Comparison of ENCODE assay signal across 11 cellular contexts in genomic region chr19:16160943-16161560, GRCh38. TPM values are rescaled to one million over a fixed set of nuclear protein-coding genes. Genes with fewer than 3 reads are reported as not detected.
A peak's percentile ranks its signal among the peaks of the same experiment; 100 is the strongest.
DNase-seq lines count a peak whose midpoint lies in the region; ATAC-seq, FAIRE-seq and TF ChIP-seq lines count a peak whose summit lies in the region.
"Had no signal": no experiment of that assay in that cellular context is flagged by ENCODE, and none has a peak within 500 bp of the region (broad histone marks: within the 10 kb centered on the region; RNA-seq: fewer than 3 reads in every experiment).

No MANE protein-coding gene starts in this region.

- peak overlapping the region; percentile 56 for H3K9ac ChIP-seq in keratinocyte (ENCODE audit: control insufficient read depth, extremely low read depth, insufficient read depth, low read length)

- no peaks in the 10 kb centered on the region for H4K20me1 ChIP-seq in keratinocyte (ENCODE audit: control insufficient read depth, extremely low read depth, insufficient read depth, low read length)

- dilution Hi-C loops in keratinocyte (cut with MboI; ENCODE audit: extremely low pct_ligation_motif_present, low sequenced_read_pairs): no loop called here

- H3K9me3 ChIP-seq in keratinocyte (ENCODE audit: control insufficient read depth, low read depth, low read length): no peaks in the 10 kb centered on the region
- H3K9me3 ChIP-seq: tibial artery had no signal

- H3K79me2 ChIP-seq in keratinocyte (ENCODE audit: control insufficient read depth, insufficient read depth, low read length): no peaks in the 10 kb centered on the region

- no peaks in the 10 kb centered on the region for H3K9me1 ChIP-seq in keratinocyte (ENCODE audit: control insufficient read depth, extremely low read depth, insufficient read depth, low read length)

- peak overlapping the region; percentile 56 for H3K4me3 Mint-ChIP-seq in activated T-cell treated with anti-CD3 and anti-CD28 coated beads, Interleukin-2, amount 50 U/mL, for 24 hours
- H3K4me3 Mint-ChIP-seq: mesothelial cell of epicardium had no signal

- no peaks in the 10 kb centered on the region for H3K27me3 ChIP-seq in keratinocyte (ENCODE audit: control insufficient read depth, extremely low read depth, insufficient read depth, low read length)

- peak overlapping the region; percentile 33 for H2AFZ ChIP-seq in keratinocyte (ENCODE audit: control insufficient read depth, low read length)

- peak overlapping the region; percentile 71 for H3K4me2 ChIP-seq in keratinocyte (ENCODE audit: control insufficient read depth, extremely low read depth, insufficient read depth, low read depth, low read length)

- H3K27ac Mint-ChIP-seq in activated T-cell treated with anti-CD3 and anti-CD28 coated beads, Interleukin-2, amount 50 U/mL, for 24 hours: peak overlapping the region; percentile 95
- H3K27ac Mint-ChIP-seq: mesothelial cell of epicardium had no signal

- no peaks in the 10 kb centered on the region for H3K27me3 Mint-ChIP-seq in activated T-cell treated with anti-CD3 and anti-CD28 coated beads, Interleukin-2, amount 50 U/mL, for 24 hours

- H3K36me3 ChIP-seq in keratinocyte (ENCODE audit: control insufficient read depth in 2 of 2, extremely low read depth in 1 of 2, insufficient read depth in 2 of 2, low read length in 2 of 2): no peaks in the 10 kb centered on the region
- H3K36me3 ChIP-seq: tibial artery had no signal

- no peaks in the 10 kb centered on the region for H3K9me3 Mint-ChIP-seq in activated T-cell treated with anti-CD3 and anti-CD28 coated beads, Interleukin-2, amount 50 U/mL, for 24 hours
- H3K9me3 Mint-ChIP-seq: mesothelial cell of epicardium had no signal

- H3K27ac ChIP-seq in keratinocyte (ENCODE audit: control insufficient read depth, insufficient read depth, low read length): peak overlapping the region; percentile 88
- H3K27ac ChIP-seq: tibial artery had no signal

- FAIRE-seq in keratinocyte (lab: Jason Lieb, UNC): peak; percentile 71

- no peak for TF ChIP-seq CTCF in keratinocyte (optimal IDR thresholded peaks at IDR 0.05 in 1 of 3, IDR thresholded peaks at IDR 0.05 in 1 of 3, conservative IDR thresholded peaks at IDR 0.05 in 1 of 3; ENCODE audit: extremely low read depth in 1 of 3, insufficient read depth in 2 of 3, low read length in 3 of 3)

- DNase-seq in 8988T (peak; percentile 34), HK-2 (ENCODE audit: unreplicated experiment) (peak; percentile 43), keratinocyte (ENCODE audit: low read depth, low spot score) (no peak), midbrain (lab: John Stamatoyannopoulos, UW) (no peak), NCI-H524 (lab: John Stamatoyannopoulos, UW) (no peak)
- DNase-seq in activated T-cell treated with anti-CD3 and anti-CD28 coated beads, Interleukin-2, amount 50 U/mL, for 24 hours: peak; percentile 58
- DNase-seq: NCI-H774, tibial artery had no signal

- peaks cover 11% of the 10 kb centered on the region for H3K4me1 ChIP-seq in keratinocyte (ENCODE audit: control insufficient read depth, extremely low read depth, insufficient read depth, low read length)
- H3K4me1 ChIP-seq: tibial artery had no signal

- H3K4me1 Mint-ChIP-seq in activated T-cell treated with anti-CD3 and anti-CD28 coated beads, Interleukin-2, amount 50 U/mL, for 24 hours (ENCODE audit: low read depth): peaks cover 20% of the 10 kb centered on the region
- H3K4me1 Mint-ChIP-seq: mesothelial cell of epicardium had no signal

- peaks cover 20% of the 10 kb centered on the region for H3K36me3 Mint-ChIP-seq in activated T-cell treated with anti-CD3 and anti-CD28 coated beads, Interleukin-2, amount 50 U/mL, for 24 hours (ENCODE audit: low read depth)
- H3K36me3 Mint-ChIP-seq: mesothelial cell of epicardium had no signal

- no peak for ATAC-seq in GM19035 (IDR thresholded peaks at IDR 0.05; ENCODE audit: unreplicated experiment)
- no peak for ATAC-seq in GM21825 (IDR thresholded peaks at IDR 0.05; ENCODE audit: unreplicated experiment)

- H3K4me3 ChIP-seq in keratinocyte (ENCODE audit: control insufficient read depth in 2 of 3, extremely low read depth in 1 of 3, insufficient read depth in 2 of 3, low read depth in 1 of 3, low read length in 3 of 3): no peak overlapping the region
- H3K4me3 ChIP-seq: tibial artery had no signal

RNA-seq across cellular contexts. Expression of gene CIB3, which starts 12.3 kb away (rescaled TPM):
- polyA plus RNA-seq in keratinocyte: not detected in 3 replicates
- polyA plus RNA-seq in keratinocyte (2011; ENCODE audit: low read depth): not detected
- not detected in 2 replicates for polyA plus RNA-seq in keratinocyte (2011; cell fraction: cytosol; rRNA removed)
- not detected in 2 replicates for polyA plus RNA-seq in keratinocyte (2011; cell fraction: nucleus; rRNA removed)
- not detected in 2 replicates for polyA plus RNA-seq in keratinocyte (2012; ENCODE audit: low replicate concordance)
- polyA minus RNA-seq in keratinocyte: not detected in 3 replicates
- not detected for polyA minus RNA-seq in keratinocyte (2011; cell fraction: cytosol; rRNA and poly(A)+ RNA removed)
- not detected in 2 replicates for polyA minus RNA-seq in keratinocyte (2011; cell fraction: nucleus; rRNA and poly(A)+ RNA removed)

RNA-seq across cellular contexts. Expression of gene HSH2D, which starts 17.6 kb away (rescaled TPM):
- polyA plus RNA-seq in keratinocyte: 0.90 to 1.9 TPM (median 1.1 TPM) in 3 replicates
- polyA plus RNA-seq in keratinocyte (2011; ENCODE audit: low read depth): not detected
- polyA plus RNA-seq in keratinocyte (2011; cell fraction: cytosol; rRNA removed): 0.36 and 0.75 TPM in 2 replicates
- polyA plus RNA-seq in keratinocyte (2011; cell fraction: nucleus; rRNA removed): 1.0 and 1.5 TPM in 2 replicates
- 0.23 and 1.4 TPM in 2 replicates for polyA plus RNA-seq in keratinocyte (2012; ENCODE audit: low replicate concordance)
- 0.89 to 1.9 TPM (median 1.5 TPM) in 3 replicates for polyA minus RNA-seq in keratinocyte
- polyA minus RNA-seq in keratinocyte (2011; cell fraction: cytosol; rRNA and poly(A)+ RNA removed): not detected
- 0.63 TPM in 1 of 2 replicates, not detected in the other for polyA minus RNA-seq in keratinocyte (2011; cell fraction: nucleus; rRNA and poly(A)+ RNA removed)

RNA-seq across cellular contexts. Expression of gene FAM32A, which starts 24.2 kb away (rescaled TPM):
- 105 to 114 TPM (median 106 TPM) in 3 replicates for polyA plus RNA-seq in keratinocyte
- polyA plus RNA-seq in keratinocyte (2011; ENCODE audit: low read depth): 105 TPM
- polyA plus RNA-seq in keratinocyte (2011; cell fraction: cytosol; rRNA removed): 137 and 141 TPM in 2 replicates
- polyA plus RNA-seq in keratinocyte (2011; cell fraction: nucleus; rRNA removed): 66.6 and 67.2 TPM in 2 replicates
- polyA plus RNA-seq in keratinocyte (2012; ENCODE audit: low replicate concordance): 67.5 and 73.7 TPM in 2 replicates
- 29.5 to 43.8 TPM (median 40.4 TPM) in 3 replicates for polyA minus RNA-seq in keratinocyte
- polyA minus RNA-seq in keratinocyte (2011; cell fraction: cytosol; rRNA and poly(A)+ RNA removed): 33.4 TPM
- polyA minus RNA-seq in keratinocyte (2011; cell fraction: nucleus; rRNA and poly(A)+ RNA removed): 14.0 and 15.7 TPM in 2 replicates

RNA-seq across cellular contexts. Expression of gene AP1M1, which starts 36.7 kb away (rescaled TPM):
- 27.7 to 44.7 TPM (median 28.7 TPM) in 3 replicates for polyA plus RNA-seq in keratinocyte
- 19.0 TPM for polyA plus RNA-seq in keratinocyte (2011; ENCODE audit: low read depth)
- 30.3 and 44.2 TPM in 2 replicates for polyA plus RNA-seq in keratinocyte (2011; cell fraction: cytosol; rRNA removed)
- 43.1 and 49.9 TPM in 2 replicates for polyA plus RNA-seq in keratinocyte (2011; cell fraction: nucleus; rRNA removed)
- 26.4 and 51.7 TPM in 2 replicates for polyA plus RNA-seq in keratinocyte (2012; ENCODE audit: low replicate concordance)
- polyA minus RNA-seq in keratinocyte: 27.8 to 80.5 TPM (median 32.7 TPM) in 3 replicates
- polyA minus RNA-seq in keratinocyte (2011; cell fraction: cytosol; rRNA and poly(A)+ RNA removed): 55.8 TPM
- polyA minus RNA-seq in keratinocyte (2011; cell fraction: nucleus; rRNA and poly(A)+ RNA removed): 30.1 and 42.7 TPM in 2 replicates

RNA-seq across cellular contexts. Expression of gene RAB8A, which starts 49.4 kb away (rescaled TPM):
- polyA plus RNA-seq in keratinocyte: 64.4 to 116 TPM (median 95.1 TPM) in 3 replicates
- polyA plus RNA-seq in keratinocyte (2011; ENCODE audit: low read depth): 127 TPM
- polyA plus RNA-seq in keratinocyte (2011; cell fraction: cytosol; rRNA removed): 60.3 and 65.6 TPM in 2 replicates
- 44.1 and 44.4 TPM in 2 replicates for polyA plus RNA-seq in keratinocyte (2011; cell fraction: nucleus; rRNA removed)
- polyA plus RNA-seq in keratinocyte (2012; ENCODE audit: low replicate concordance): 41.8 and 125 TPM in 2 replicates
- polyA minus RNA-seq in keratinocyte: 73.1 to 162 TPM (median 128 TPM) in 3 replicates
- polyA minus RNA-seq in keratinocyte (2011; cell fraction: cytosol; rRNA and poly(A)+ RNA removed): 99.2 TPM
- 27.9 and 71.5 TPM in 2 replicates for polyA minus RNA-seq in keratinocyte (2011; cell fraction: nucleus; rRNA and poly(A)+ RNA removed)

Comparison
In these comparisons a context has a peak if more than half of its experiments do, and no peak if none do; other contexts are left out.
1. DNase-seq: peak in 8988T (single experiment), HK-2 (single experiment) and activated T-cell treated with anti-CD3 and anti-CD28 coated beads, Interleukin-2, amount 50 U/mL, for 24 hours (single experiment); none in keratinocyte (single experiment), midbrain (single experiment) and NCI-H524 (0 of 2).